Comparison of ENCODE assay signal across 8 cellular contexts in the genomic region with DNA sequence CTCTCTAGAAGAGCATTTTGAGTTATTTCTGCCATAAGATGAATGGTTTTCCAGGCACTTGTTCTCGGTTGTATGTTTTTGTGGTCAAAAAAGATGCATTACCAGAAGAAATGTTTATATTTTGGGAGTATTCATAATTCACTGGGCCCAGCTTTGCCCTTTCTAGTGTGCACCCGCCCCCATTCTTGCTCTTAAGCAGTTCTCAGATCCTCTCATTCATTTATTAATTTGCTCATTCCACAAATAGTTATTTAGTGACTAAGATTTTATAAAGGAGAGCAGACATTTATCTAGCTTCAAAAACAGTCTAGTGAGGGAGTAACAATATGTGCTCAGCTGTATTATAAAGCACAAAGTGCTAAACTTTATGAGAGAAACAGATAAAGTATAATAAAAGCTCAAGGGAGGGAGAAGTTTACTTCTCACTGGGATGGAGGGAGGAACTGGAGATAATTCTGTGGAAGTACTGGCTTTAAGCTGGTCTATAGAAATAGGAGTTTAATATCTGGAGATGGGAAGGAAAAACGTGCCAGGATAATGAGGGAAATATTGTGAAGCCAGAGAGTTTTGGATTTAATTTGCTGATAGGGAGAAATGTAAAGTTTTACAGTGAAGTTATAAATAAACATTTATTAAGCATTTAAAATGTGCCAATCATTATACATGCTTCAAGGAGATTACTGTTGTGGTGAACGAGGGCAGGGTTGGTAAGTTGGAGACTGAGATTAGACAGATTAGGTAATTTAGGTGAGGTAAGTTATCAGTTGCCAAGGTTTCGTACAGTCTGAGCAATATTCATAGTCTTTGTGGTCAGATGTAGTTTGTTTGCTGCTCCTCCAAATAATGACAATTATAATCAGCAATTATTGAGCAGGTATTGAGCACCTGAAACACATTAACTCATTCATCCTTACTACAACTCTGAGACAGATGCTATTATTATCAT. TPM values are rescaled to one million over a fixed set of nuclear protein-coding genes. Genes with fewer than 3 reads are reported as not detected.
DNase-seq lines count a peak whose midpoint lies in the region; ATAC-seq and TF ChIP-seq lines count a peak whose summit lies in the region.

No MANE protein-coding gene starts in this region.

- CTCF ChIA-PET in activated naive CD4-positive, alpha-beta T cell treated with anti-CD3 and anti-CD28 coated beads for 36 hours (lab: Charles Lee) = interaction anchor here (5.2 to 6.8 kb wide), 4 partner anchors 11 to 66 kb away, joined by 54 to 257 read pairs (median 78); partner anchors contain the start of gene MACF1

- no peak for TF ChIP-seq CTCF in transverse colon (IDR thresholded peaks at IDR 0.05)

- H3K27me3 ChIP-seq in adipocyte (replicated peaks; ENCODE audit: control insufficient read depth, insufficient read depth, low read length) (no peaks in the 10 kb centered on the region), transverse colon (no peaks in the 10 kb centered on the region)

- no peak for TF ChIP-seq EP300 in transverse colon (IDR thresholded peaks at IDR 0.05; ENCODE audit: low read depth)

- intact Hi-C loops in activated naive CD4-positive, alpha-beta T cell treated with anti-CD3 and anti-CD28 coated beads for 36 hours (cut with micrococcal nuclease) = loop anchor here (10.0 kb wide), 1 partner anchor 1501 kb away; the partner anchor contains the start of gene CDCA8
- intact Hi-C loops in left colon (cut with DNase I, micrococcal nuclease) (loop anchor here in 1 of 2 donors (10.0 kb wide), 1 partner anchor 69 kb away; no protein-coding TSS in a partner anchor), transverse colon (cut with DNase I; ENCODE audit: low total_unique reads) (no loop called here), posterior vena cava (cut with DNase I) (loop anchor here in 1 of 2 donors (10.0 kb wide), 1 partner anchor 91 kb away; no protein-coding TSS in a partner anchor)

- ATAC-seq in left colon = peak; percentile 65
- no peak for ATAC-seq in HG03439 (IDR thresholded peaks at IDR 0.05; ENCODE audit: unreplicated experiment)

- H3K27me3 Mint-ChIP-seq in activated naive CD4-positive, alpha-beta T cell treated with anti-CD3 and anti-CD28 coated beads for 36 hours (ENCODE audit: low read depth) = no peaks in the 10 kb centered on the region

- no peak overlapping the region for H3K4me3 Mint-ChIP-seq in activated naive CD4-positive, alpha-beta T cell treated with anti-CD3 and anti-CD28 coated beads for 36 hours

- peak overlapping the region; percentile 75 to 86 (median 84) for H3K27ac ChIP-seq in transverse colon

- DNase-seq in activated naive CD4-positive, alpha-beta T cell treated with anti-CD3 and anti-CD28 coated beads for 36 hours = peak; percentile 39
- no peak for DNase-seq in activated naive CD4-positive, alpha-beta T cell treated with anti-CD3 and anti-CD28 coated beads, Interleukin-2, amount 50 U/mL, for 16 hours
- DNase-seq in adipocyte (ENCODE audit: low read depth) = peak; percentile 45
- DNase-seq in left colon = no peak
- DNase-seq in transverse colon = no peak
- DNase-seq in posterior vena cava (ENCODE audit: low spot score) = no peak
- no peak for DNase-seq in activated effector memory CD4-positive, alpha-beta T cell treated with Interleukin-2 at 50 U/mL for 16 hours

- peaks cover 84% of the 10 kb centered on the region for H3K4me1 Mint-ChIP-seq in activated naive CD4-positive, alpha-beta T cell treated with anti-CD3 and anti-CD28 coated beads for 36 hours (ENCODE audit: low read depth)

- TF ChIP-seq POLR2A in transverse colon (IDR thresholded peaks at IDR 0.05) = no peak

- no peaks in the 10 kb centered on the region for H3K9me3 Mint-ChIP-seq in activated naive CD4-positive, alpha-beta T cell treated with anti-CD3 and anti-CD28 coated beads for 36 hours

- H3K36me3 ChIP-seq in adipocyte (ENCODE audit: control insufficient read depth, insufficient read depth, low read length, severe bottlenecking) = no peaks in the 10 kb centered on the region
- no peaks in the 10 kb centered on the region for H3K36me3 ChIP-seq in transverse colon

- H3K27ac Mint-ChIP-seq in activated naive CD4-positive, alpha-beta T cell treated with anti-CD3 and anti-CD28 coated beads for 36 hours = peak overlapping the region; percentile 97

- H3K4me3 ChIP-seq in adipocyte (ENCODE audit: low read length) (no peak overlapping the region), transverse colon (no peak overlapping the region)

- peaks cover 57% of the 10 kb centered on the region for H3K4me1 ChIP-seq in adipocyte (ENCODE audit: control insufficient read depth, insufficient read depth, low read length)
- peaks cover 24 to 65% (median 47%) of the 10 kb centered on the region in 4 donors for H3K4me1 ChIP-seq in transverse colon

- in situ Hi-C loops in transverse colon (cut with MboI; ENCODE audit: low pct_ligation_motif_present in 1 of 4, low pct_unique_long_range_greater_than_20kb in 1 of 4, low sequenced_read_pairs in 3 of 4) = loop anchor here in 2 of 4 donors (10.0 kb wide), 1 partner anchor 69 kb away; no protein-coding TSS in a partner anchor

- WGBS in transverse colon (ENCODE audit: low coverage in 1 of 2), 2 donors = 34 to 36% methylated on average over 4 to 5 of the region's 5 CpGs

- no peaks in the 10 kb centered on the region for H3K36me3 Mint-ChIP-seq in activated naive CD4-positive, alpha-beta T cell treated with anti-CD3 and anti-CD28 coated beads for 36 hours (ENCODE audit: low read depth)

- no peaks in the 10 kb centered on the region for H3K9me3 ChIP-seq in adipocyte (ENCODE audit: control insufficient read depth, low read length)
- H3K9me3 ChIP-seq in transverse colon = no peaks in the 10 kb centered on the region

- peak overlapping the region; percentile 13 for H3K9ac ChIP-seq in adipocyte (ENCODE audit: low read length)

RNA-seq across cellular contexts. Expression of gene MACF1, which starts 9.1 kb away (rescaled TPM):
- 100 to 1,000 TPM; 174 to 179 TPM for total RNA-seq in activated naive CD4-positive, alpha-beta T cell treated with anti-CD3 and anti-CD28 coated beads for 36 hours
- total RNA-seq in left colon = 100 to 1,000 TPM; 121 to 149 TPM
- total RNA-seq in transverse colon = 100 to 1,000 TPM; 190 to 300 (median 254) TPM
- 100 to 1,000 TPM; 596 to 609 TPM for total RNA-seq in posterior vena cava

Comparison
In these comparisons a context has a peak if more than half of its experiments do, and no peak if none do; other contexts are left out.
1. DNase-seq: peak in activated naive CD4-positive, alpha-beta T cell treated with anti-CD3 and anti-CD28 coated beads for 36 hours (single experiment) and adipocyte (single experiment); none in activated naive CD4-positive, alpha-beta T cell treated with anti-CD3 and anti-CD28 coated beads, Interleukin-2, amount 50 U/mL, for 16 hours (single experiment), left colon (0 of 2), transverse colon (single experiment), posterior vena cava (single experiment) and activated effector memory CD4-positive, alpha-beta T cell treated with Interleukin-2 at 50 U/mL for 16 hours (single experiment).